In the genomic region with DNA sequence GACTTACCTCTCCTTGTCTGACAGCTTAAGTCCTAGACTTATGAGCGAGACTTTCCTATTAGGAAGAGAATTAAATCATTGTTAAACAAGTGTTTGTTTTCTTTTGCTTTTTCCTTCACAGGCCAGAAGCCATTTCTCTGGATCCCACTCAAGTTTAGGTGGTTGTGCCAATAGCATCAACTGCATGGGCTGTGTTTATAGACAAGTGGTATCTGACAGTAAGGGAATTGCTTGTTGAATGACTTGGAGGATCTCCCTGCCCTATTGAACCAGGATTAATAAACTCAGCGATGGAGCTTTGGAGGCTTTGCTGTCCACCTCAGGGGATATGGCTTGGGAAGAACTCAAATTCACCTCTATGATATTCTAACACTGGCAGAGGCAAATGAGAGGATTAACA, we compare ENCODE assay signal across 21 cellular contexts.
"Had no signal": no experiment of that assay in that cellular context is flagged by ENCODE, and none has a peak within 500 bp of the region (broad histone marks: within the 10 kb centered on the region; RNA-seq: fewer than 3 reads in every experiment).

No MANE protein-coding gene starts in this region.

- H2AFZ ChIP-seq: parathyroid adenoma had no signal

- H3K4me3 Mint-ChIP-seq: nephron; stimulated activated memory B cell treated with anti-CD40 and anti-IgM and Interleukin-4, amounts not matched to agents 10 μg/mL and 1 μg/mL and 100 μg/mL, for 72 hours; stimulated activated naive CD8-positive, alpha-beta T cell treated with anti-CD3 and anti-CD28 coated beads, Interleukin-15, Interleukin-2, amounts not matched to agents 100 ng/mL and 50 ng/mL, for 24 hours had no signal

- H3K9me3 ChIP-seq: esophagus muscularis mucosa, psoas muscle, right lobe of liver, testis, transverse colon had no signal

- H3K27me3 ChIP-seq: esophagus muscularis mucosa, right lobe of liver, testis had no signal

- ATAC-seq: gastroesophageal sphincter; left lung; lower lobe of right lung; psoas muscle; right lobe of liver; stimulated activated memory B cell treated with anti-CD40 and anti-IgM and Interleukin-4, amounts not matched to agents 10 μg/mL and 1 μg/mL and 100 μg/mL, for 72 hours had no signal

- H3K4me1 ChIP-seq: esophagus muscularis mucosa, gastroesophageal sphincter, left lung, lower lobe of right lung, parathyroid adenoma, psoas muscle, right lobe of liver, transverse colon had no signal

- H3K36me3 ChIP-seq: esophagus muscularis mucosa, gastroesophageal sphincter, left lung, lower lobe of right lung, right lobe of liver, transverse colon had no signal

- H3K4me3 ChIP-seq: coronary artery, esophagus muscularis mucosa, gastroesophageal sphincter, left lung, lower lobe of right lung, psoas muscle, right lobe of liver, testis, transverse colon had no signal

- H3K27ac Mint-ChIP-seq: naive B cell; stimulated activated memory B cell treated with anti-CD40 and anti-IgM and Interleukin-4, amounts not matched to agents 10 μg/mL and 1 μg/mL and 100 μg/mL, for 72 hours; stimulated activated naive CD8-positive, alpha-beta T cell treated with anti-CD3 and anti-CD28 coated beads, Interleukin-15, Interleukin-2, amounts not matched to agents 100 ng/mL and 50 ng/mL, for 24 hours had no signal

- H3K4me1 Mint-ChIP-seq: naive B cell; stimulated activated memory B cell treated with anti-CD40 and anti-IgM and Interleukin-4, amounts not matched to agents 10 μg/mL and 1 μg/mL and 100 μg/mL, for 72 hours had no signal

- H3K27ac ChIP-seq: coronary artery, esophagus muscularis mucosa, gastroesophageal sphincter, left lung, lower lobe of right lung, parathyroid adenoma, psoas muscle, right lobe of liver, testis, transverse colon had no signal

- H3K36me3 Mint-ChIP-seq: stimulated activated memory B cell treated with anti-CD40 and anti-IgM and Interleukin-4, amounts not matched to agents 10 μg/mL and 1 μg/mL and 100 μg/mL, for 72 hours had no signal

- DNase-seq: effector memory CD4-positive, alpha-beta T cell; glutamatergic neuron; islet precursor cell; left lung; lower lobe of right lung; mesendoderm; naive B cell; occipital lobe; psoas muscle; retina; right lobe of liver; stimulated activated CD4-positive, alpha-beta T cell treated with anti-CD3 and anti-CD28 coated beads, Interleukin-4, amount 100 ng/mL, for 1 hour; testis; transverse colon had no signal

- H3K79me2 ChIP-seq: parathyroid adenoma had no signal

- H3K9ac ChIP-seq: parathyroid adenoma had no signal
